In genomic region chr9:104605527-104605926, GRCh38 we compare ENCODE assay signal across 15 cellular contexts. TPM values are rescaled to one million over a fixed set of nuclear protein-coding genes. Genes with fewer than 3 reads are reported as not detected.
"Had no signal": no experiment of that assay in that cellular context is flagged by ENCODE, and none has a peak within 500 bp of the region (broad histone marks: within the 10 kb centered on the region; RNA-seq: fewer than 3 reads in every experiment).

Gene OR13C2, minus strand, starts transcription at chr9:104605627. Its CDS starts 0 bp downstream, at chr9:104605627.

RNA-seq across cellular contexts. Expression of gene OR13C2, which starts in this region (rescaled TPM):
- total RNA-seq: colonic mucosa, dermis blood vessel endothelial cell, dermis microvascular lymphatic vessel endothelial cell, endodermal cell, endothelial cell of umbilical vein, epithelial cell of proximal tubule, esophagus mucosa, esophagus squamous epithelium, fibroblast of lung, fibroblast of villous mesenchyme, foreskin keratinocyte, gastrocnemius medialis, gastroesophageal sphincter, glomerular endothelial cell, heart right ventricle had no signal
